8 cellular contexts compared by ENCODE assay signal in the genomic region with DNA sequence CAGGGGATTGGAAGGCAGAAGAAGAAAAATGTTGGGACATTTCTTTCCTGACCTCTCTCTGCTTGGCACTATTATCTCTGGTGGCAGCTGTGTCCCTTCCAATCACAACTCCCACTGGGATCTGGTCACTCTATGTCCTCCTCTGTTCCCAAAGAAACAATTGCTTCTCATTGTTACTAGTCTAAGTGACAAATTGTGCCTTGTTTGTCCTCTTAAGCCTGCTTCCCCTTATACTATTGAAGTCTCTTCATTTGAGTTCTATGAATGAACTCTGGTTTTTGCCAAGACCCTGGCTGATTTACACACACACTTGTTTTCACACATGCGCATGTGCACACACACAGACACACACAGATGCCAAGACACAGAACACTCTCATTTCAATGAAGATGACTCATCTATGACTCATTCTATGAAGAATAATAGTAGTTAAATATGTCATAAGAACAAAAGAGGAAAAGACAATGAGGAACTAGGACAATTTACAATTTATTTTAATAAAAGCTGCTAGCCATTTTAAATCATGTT.
DNase-seq lines count a peak whose midpoint lies in the region; ATAC-seq and TF ChIP-seq lines count a peak whose summit lies in the region.

No MANE protein-coding gene starts in this region.

- no peaks in the 10 kb centered on the region for H3K79me2 ChIP-seq in SK-N-SH (ENCODE audit: insufficient read depth)

- H3K36me3 Mint-ChIP-seq in CD4-positive, CD25-positive, alpha-beta regulatory T cell = no peaks in the 10 kb centered on the region
- H3K36me3 Mint-ChIP-seq in activated CD4-positive, alpha-beta T cell treated with anti-CD3 and anti-CD28 coated beads, Interleukin-2, amount 10 ng/mL, durations not matched to agents 7 days and 5 days (ENCODE audit: low read depth) = no peaks in the 10 kb centered on the region

- peak; percentile 37 to 48 for ATAC-seq in CD4-positive, CD25-positive, alpha-beta regulatory T cell (ENCODE audit: low read depth in 2 of 2)
- peak; percentile 48 for ATAC-seq in HG02642 (IDR thresholded peaks at IDR 0.05; ENCODE audit: poor library complexity, unreplicated experiment)
- ATAC-seq in HG03457 (IDR thresholded peaks at IDR 0.05; ENCODE audit: unreplicated experiment) = no peak

- peaks cover 0 to 6% (median 3%) of the 10 kb centered on the region in 7 donors for H3K9me3 Mint-ChIP-seq in CD4-positive, CD25-positive, alpha-beta regulatory T cell
- H3K9me3 Mint-ChIP-seq in activated CD4-positive, alpha-beta T cell treated with anti-CD3 and anti-CD28 coated beads, Interleukin-2, amount 10 ng/mL, durations not matched to agents 7 days and 5 days = no peaks in the 10 kb centered on the region

- H3K27ac Mint-ChIP-seq in CD4-positive, CD25-positive, alpha-beta regulatory T cell = no peak overlapping the region
- H3K27ac Mint-ChIP-seq in activated CD4-positive, alpha-beta T cell treated with anti-CD3 and anti-CD28 coated beads, Interleukin-2, amount 10 ng/mL, durations not matched to agents 7 days and 5 days = no peak overlapping the region

- CTCF ChIA-PET in SK-N-SH (lab: Yijun Ruan, JAX) = interaction anchor here (1.2 kb wide), 1 partner anchor 252 kb away, joined by 5 read pairs; no protein-coding TSS in a partner anchor
- CTCF ChIA-PET in activated CD4-positive, alpha-beta T cell treated with anti-CD3 and anti-CD28 coated beads, Interleukin-2, amount 10 ng/mL, durations not matched to agents 7 days and 5 days (lab: Charles Lee) = no interaction called here

- H3K27ac ChIP-seq in CD4-positive, CD25-positive, alpha-beta regulatory T cell (ENCODE audit: insufficient read depth, low read length, poor library complexity, severe bottlenecking) = no peak overlapping the region
- H3K27ac ChIP-seq in SK-N-SH (ENCODE audit: low read depth in 2 of 2, low read length in 1 of 2) = no peak overlapping the region
- H3K27ac ChIP-seq in spleen = no peak overlapping the region

- H3K4me2 ChIP-seq in SK-N-SH = no peak overlapping the region

- no peaks in the 10 kb centered on the region for H3K4me1 ChIP-seq in CD4-positive, CD25-positive, alpha-beta regulatory T cell (ENCODE audit: control insufficient read depth, insufficient read depth, low read length, poor library complexity, severe bottlenecking)
- H3K4me1 ChIP-seq in SK-N-SH (ENCODE audit: control insufficient read depth in 1 of 2, insufficient read depth in 2 of 2, low read depth in 1 of 2, low read length in 1 of 2) = no peaks in the 10 kb centered on the region; a peak in 1 of 4 replicates
- peaks cover 0 to 20% (median 0%) of the 10 kb centered on the region in 6 donors for H3K4me1 ChIP-seq in spleen

- 81% methylated on average over 1 of the region's 1 CpG for WGBS in SK-N-SH (ENCODE audit: low lambda C conversion rate)
- 59 to 73% (median 66%) methylated on average over 1 of the region's 1 CpG for WGBS in spleen, 5 donors

- TF ChIP-seq CTCF in SK-N-SH (IDR thresholded peaks at IDR 0.05) = no peak
- no peak for TF ChIP-seq CTCF in spleen (IDR thresholded peaks at IDR 0.05 in 8 of 11, conservative IDR thresholded peaks at IDR 0.05 in 3 of 11)

- no peak overlapping the region for H2AFZ ChIP-seq in SK-N-SH (ENCODE audit: low read depth)

- intact Hi-C loops in head of caudate nucleus (cut with DNase I) = no loop called here
- intact Hi-C loops in spleen (cut with DNase I; ENCODE audit: low total_unique reads) = no loop called here

- no peak overlapping the region for H3K4me3 Mint-ChIP-seq in CD4-positive, CD25-positive, alpha-beta regulatory T cell
- H3K4me3 Mint-ChIP-seq in activated CD4-positive, alpha-beta T cell treated with anti-CD3 and anti-CD28 coated beads, Interleukin-2, amount 10 ng/mL, durations not matched to agents 7 days and 5 days = no peak overlapping the region

- H3K9ac ChIP-seq in SK-N-SH = no peak overlapping the region

- peaks cover 10% of the 10 kb centered on the region for H3K27me3 ChIP-seq in CD4-positive, CD25-positive, alpha-beta regulatory T cell (ENCODE audit: control insufficient read depth, insufficient read depth, low read length)
- H3K27me3 ChIP-seq in SK-N-SH (ENCODE audit: insufficient read depth) (no peaks in the 10 kb centered on the region), spleen (replicated peaks in 1 of 7) (no peaks in the 10 kb centered on the region)

- H3F3A ChIP-seq in SK-N-SH (replicated peaks; ENCODE audit: insufficient read depth) = no peaks in the 10 kb centered on the region

- TF ChIP-seq POLR2A in spleen (IDR thresholded peaks at IDR 0.05) = no peak

- H4K20me1 ChIP-seq in SK-N-SH (ENCODE audit: insufficient read depth) = no peaks in the 10 kb centered on the region

- TF ChIP-seq EP300 in SK-N-SH (IDR thresholded peaks at IDR 0.05; ENCODE audit: borderline replicate concordance in 1 of 2, low read depth in 1 of 2, low read length in 1 of 2) = no peak

- POLR2A ChIA-PET in SK-N-SH (lab: Yijun Ruan, JAX) = no interaction called here
- POLR2A ChIA-PET in activated CD4-positive, alpha-beta T cell treated with anti-CD3 and anti-CD28 coated beads, Interleukin-2, amount 10 ng/mL, durations not matched to agents 7 days and 5 days (lab: Charles Lee) = no interaction called here

- no peaks in the 10 kb centered on the region for H3K4me1 Mint-ChIP-seq in CD4-positive, CD25-positive, alpha-beta regulatory T cell
- H3K4me1 Mint-ChIP-seq in activated CD4-positive, alpha-beta T cell treated with anti-CD3 and anti-CD28 coated beads, Interleukin-2, amount 10 ng/mL, durations not matched to agents 7 days and 5 days = no peaks in the 10 kb centered on the region

- no peaks in the 10 kb centered on the region for H3K36me3 ChIP-seq in CD4-positive, CD25-positive, alpha-beta regulatory T cell (ENCODE audit: control insufficient read depth, insufficient read depth, low read length)
- H3K36me3 ChIP-seq in SK-N-SH (replicated peaks in 1 of 2; ENCODE audit: control insufficient read depth in 1 of 2, insufficient read depth in 2 of 2, low read length in 1 of 2) (no peaks in the 10 kb centered on the region), spleen (no peaks in the 10 kb centered on the region)

- no peak for TF ChIP-seq RAD21 in SK-N-SH (IDR thresholded peaks at IDR 0.05; ENCODE audit: low read length)

- DNase-seq in CD4-positive, CD25-positive, alpha-beta regulatory T cell = peak in 1 of 3 donors; percentile 29
- DNase-seq in SK-N-SH (no peak), head of caudate nucleus (peak; percentile 43 to 91 (median 76)), spleen (no peak), GM19238 (ENCODE audit: insufficient read length, low spot score) (no peak)
- no peak for DNase-seq in activated CD4-positive, alpha-beta T cell treated with anti-CD3 and anti-CD28 coated beads, Interleukin-2, amount 10 ng/mL, durations not matched to agents 7 days and 5 days

- H3K27me3 Mint-ChIP-seq in CD4-positive, CD25-positive, alpha-beta regulatory T cell = peaks cover 21% of the 10 kb centered on the region
- H3K27me3 Mint-ChIP-seq in activated CD4-positive, alpha-beta T cell treated with anti-CD3 and anti-CD28 coated beads, Interleukin-2, amount 10 ng/mL, durations not matched to agents 7 days and 5 days = peaks cover 19% of the 10 kb centered on the region

- H3K9me3 ChIP-seq in CD4-positive, CD25-positive, alpha-beta regulatory T cell (ENCODE audit: control insufficient read depth in 2 of 2, low read length in 2 of 2) = peaks cover 0 to 3% of the 10 kb centered on the region in 2 experiments
- H3K9me3 ChIP-seq in SK-N-SH = no peaks in the 10 kb centered on the region
- H3K9me3 ChIP-seq in spleen = peaks cover 0 to 5% (median 0%) of the 10 kb centered on the region in 8 donors

- H3K4me3 ChIP-seq in CD4-positive, CD25-positive, alpha-beta regulatory T cell (ENCODE audit: low read depth, low read length) = no peak overlapping the region
- H3K4me3 ChIP-seq in SK-N-SH (ENCODE audit: low read depth in 2 of 2, low read length in 1 of 2) (no peak overlapping the region), spleen (no peak overlapping the region)

- H3K9me2 ChIP-seq in SK-N-SH = no peaks in the 10 kb centered on the region

TF ChIP-seq in SK-N-SH, 30 proteins besides CTCF, POLR2A, EP300 and RAD21 (continues in another document):
- TF ChIP-seq FOSL2 (IDR thresholded peaks at IDR 0.05; ENCODE audit: borderline replicate concordance, low read depth) (peak; percentile 84; the same call in 1 of the 2 replicates), FOXM1 (IDR thresholded peaks at IDR 0.05; ENCODE audit: low read depth) (no peak), NRF1 (IDR thresholded peaks at IDR 0.05; ENCODE audit: low read depth, low read length) (no peak), YY1 (IDR thresholded peaks at IDR 0.05; ENCODE audit: low read depth) (no peak), GATA2 (CRISPR knock-in tag; IDR thresholded peaks at IDR 0.05) (no peak), POLR2AphosphoS5 (IDR thresholded peaks at IDR 0.05; ENCODE audit: low read depth, low read length) (no peak), FOXJ3 (CRISPR knock-in tag; IDR thresholded peaks at IDR 0.05) (no peak), CHD2 (IDR thresholded peaks at IDR 0.05; ENCODE audit: low read length, partially characterized antibody) (no peak), MEF2A (IDR thresholded peaks at IDR 0.05; ENCODE audit: borderline replicate concordance, low read depth) (no peak)
- TF ChIP-seq, protein P1, sequence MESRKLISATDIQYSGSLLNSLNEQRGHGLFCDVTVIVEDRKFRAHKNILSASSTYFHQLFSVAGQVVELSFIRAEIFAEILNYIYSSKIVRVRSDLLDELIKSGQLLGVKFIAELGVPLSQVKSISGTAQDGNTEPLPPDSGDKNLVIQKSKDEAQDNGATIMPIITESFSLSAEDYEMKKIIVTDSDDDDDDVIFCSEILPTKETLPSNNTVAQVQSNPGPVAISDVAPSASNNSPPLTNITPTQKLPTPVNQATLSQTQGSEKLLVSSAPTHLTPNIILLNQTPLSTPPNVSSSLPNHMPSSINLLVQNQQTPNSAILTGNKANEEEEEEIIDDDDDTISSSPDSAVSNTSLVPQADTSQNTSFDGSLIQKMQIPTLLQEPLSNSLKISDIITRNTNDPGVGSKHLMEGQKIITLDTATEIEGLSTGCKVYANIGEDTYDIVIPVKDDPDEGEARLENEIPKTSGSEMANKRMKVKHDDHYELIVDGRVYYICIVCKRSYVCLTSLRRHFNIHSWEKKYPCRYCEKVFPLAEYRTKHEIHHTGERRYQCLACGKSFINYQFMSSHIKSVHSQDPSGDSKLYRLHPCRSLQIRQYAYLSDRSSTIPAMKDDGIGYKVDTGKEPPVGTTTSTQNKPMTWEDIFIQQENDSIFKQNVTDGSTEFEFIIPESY (IDR thresholded peaks at IDR 0.05; ENCODE audit: borderline replicate concordance, low read depth) = no peak

Comparison
In these comparisons a context has a peak if more than half of its experiments do, and no peak if none do; other contexts are left out.
1. DNase-seq: peak in head of caudate nucleus (42 of 42); none in SK-N-SH (single experiment), spleen (single experiment), GM19238 (single experiment) and activated CD4-positive, alpha-beta T cell treated with anti-CD3 and anti-CD28 coated beads, Interleukin-2, amount 10 ng/mL, durations not matched to agents 7 days and 5 days (single experiment).